In the genomic region with DNA sequence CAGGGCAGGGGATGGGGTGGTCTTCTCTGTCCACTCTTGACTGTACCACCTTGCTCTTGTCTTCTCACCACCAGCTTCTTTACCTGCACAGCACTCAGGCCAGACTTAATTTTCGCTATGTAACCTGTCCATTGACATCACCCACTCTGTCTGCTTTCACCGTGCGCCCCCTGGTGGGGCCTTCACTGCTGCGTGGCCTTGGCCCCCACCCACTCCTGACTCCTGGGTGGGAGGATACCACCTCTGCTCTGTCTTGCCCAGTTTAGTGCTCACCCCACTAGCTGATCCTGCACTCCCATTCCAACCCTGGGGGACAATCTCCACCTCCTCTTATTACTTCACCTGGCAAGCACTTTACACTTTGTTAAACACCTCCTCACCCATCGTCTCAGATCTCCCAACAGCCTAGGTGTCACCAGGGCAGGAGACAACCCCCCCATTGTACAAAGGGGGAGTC, we compare ENCODE assay signal across 8 cellular contexts. TPM values are rescaled to one million over a fixed set of nuclear protein-coding genes. Genes with fewer than 3 reads are reported as not detected.
DNase-seq lines count a peak whose midpoint lies in the region; ATAC-seq and TF ChIP-seq lines count a peak whose summit lies in the region.

No MANE protein-coding gene starts in this region.

- no peak for TF ChIP-seq EP300 in upper lobe of left lung (IDR thresholded peaks at IDR 0.05)

- no peaks in the 10 kb centered on the region for H3K9me2 ChIP-seq in PC-3 (replicated peaks; ENCODE audit: low read length)

- H3K27me3 Mint-ChIP-seq in activated T-cell treated with anti-CD3 and anti-CD28 coated beads, Interleukin-2, amount 50 U/mL, for 4 hours (ENCODE audit: low read depth) = peaks cover 50% of the 10 kb centered on the region

- no peak overlapping the region for H3K9ac ChIP-seq in PC-3 (ENCODE audit: low read length)
- no peak overlapping the region for H3K9ac ChIP-seq in parathyroid adenoma

- H3K4me2 ChIP-seq in PC-3 (ENCODE audit: low read length) (peak overlapping the region; percentile 15; the same call in 1 of the 2 replicates), parathyroid adenoma (ENCODE audit: low read length) (no peak overlapping the region)

- intact Hi-C loops in PC-3 (cut with micrococcal nuclease) = loop anchor here (1.0 to 2.0 kb wide), 2 partner anchors 28 to 190 kb away; no protein-coding TSS in a partner anchor

- peak; percentile 26 for DNase-seq in SIG-M5 treated with dmso at 0.1 percent for 504 hours (lab: John Stamatoyannopoulos, UW; ENCODE audit: unreplicated experiment)
- no peak for DNase-seq in SIG-M5 (lab: John Stamatoyannopoulos, UW)
- peak; percentile 77 for DNase-seq in PC-3
- peak; percentile 80 for DNase-seq in activated T-cell treated with anti-CD3 and anti-CD28 coated beads, Interleukin-2, amount 50 U/mL, for 4 hours
- peak; percentile 53 for DNase-seq in fibroblast of the aortic adventitia (ENCODE audit: low read depth)
- DNase-seq in upper lobe of left lung = peak; percentile 61 to 90

- no peak overlapping the region for H3K27ac ChIP-seq in PC-3 (ENCODE audit: low read length)
- H3K27ac ChIP-seq in parathyroid adenoma = no peak overlapping the region
- H3K27ac ChIP-seq in upper lobe of left lung = peak overlapping the region in 1 of 4 donors; percentile 32

- no peaks in the 10 kb centered on the region for H3K9me3 ChIP-seq in PC-3 (ENCODE audit: low read length)
- H3K9me3 ChIP-seq in parathyroid adenoma (ENCODE audit: control insufficient read depth, low read length) = no peaks in the 10 kb centered on the region
- H3K9me3 ChIP-seq in upper lobe of left lung = no peaks in the 10 kb centered on the region

- POLR2A ChIA-PET in PC-3 (lab: Charles Lee; ENCODE audit: unreplicated experiment) = interaction anchor here (0.5 kb wide), 1 partner anchor 170 kb away, joined by 3 read pairs; no protein-coding TSS in a partner anchor

- no peak overlapping the region for H2AFZ ChIP-seq in PC-3 (ENCODE audit: low read length)
- no peak overlapping the region for H2AFZ ChIP-seq in parathyroid adenoma

- CTCF ChIA-PET in PC-3 (lab: Charles Lee) = interaction anchor here (0.6 to 0.8 kb wide), 5 partner anchors 14 to 189 kb away, joined by 3 to 7 read pairs (median 3); no protein-coding TSS in a partner anchor

- peak; percentile 97 for TF ChIP-seq CTCF in PC-3 (conservative IDR thresholded peaks at IDR 0.05; ENCODE audit: low read depth, low read length)
- TF ChIP-seq CTCF in fibroblast of the aortic adventitia (IDR thresholded peaks at IDR 0.05; ENCODE audit: insufficient read depth, low read length) = peak; percentile 90
- peak; percentile 88 for TF ChIP-seq CTCF in parathyroid adenoma (IDR thresholded peaks at IDR 0.05)
- TF ChIP-seq CTCF in upper lobe of left lung (IDR thresholded peaks at IDR 0.05) = peak; percentile 75 to 90 (median 87)

- H4K20me1 ChIP-seq in PC-3 (ENCODE audit: low read length) = no peaks in the 10 kb centered on the region

- H3K4me3 ChIP-seq in PC-3 (ENCODE audit: low read length) = no peak overlapping the region
- no peak overlapping the region for H3K4me3 ChIP-seq in fibroblast of the aortic adventitia (ENCODE audit: low read depth, low read length)
- no peak overlapping the region for H3K4me3 ChIP-seq in parathyroid adenoma (ENCODE audit: low read depth, low read length)
- no peak overlapping the region for H3K4me3 ChIP-seq in upper lobe of left lung

- no peak for TF ChIP-seq POLR2A in upper lobe of left lung (IDR thresholded peaks at IDR 0.05)

- no peaks in the 10 kb centered on the region for H3K9me3 Mint-ChIP-seq in activated T-cell treated with anti-CD3 and anti-CD28 coated beads, Interleukin-2, amount 50 U/mL, for 4 hours

- H3K4me3 Mint-ChIP-seq in activated T-cell treated with anti-CD3 and anti-CD28 coated beads, Interleukin-2, amount 50 U/mL, for 4 hours = no peak overlapping the region

- no TSS peak for BruUV-seq in PC-3 (replicated peaks; lab: Mats Ljungman, UMichigan)

- H3K79me2 ChIP-seq in PC-3 (ENCODE audit: low read length) (no peaks in the 10 kb centered on the region), parathyroid adenoma (no peaks in the 10 kb centered on the region)

- WGBS in upper lobe of left lung, 2 donors = 18% methylated on average over 5 of the region's 5 CpGs

- no peaks in the 10 kb centered on the region for H3K27me3 ChIP-seq in PC-3 (ENCODE audit: low read length)
- H3K27me3 ChIP-seq in parathyroid adenoma (ENCODE audit: control insufficient read depth, insufficient read depth, low read length) = no peaks in the 10 kb centered on the region
- H3K27me3 ChIP-seq in upper lobe of left lung = peaks cover 0 to 11% (median 4%) of the 10 kb centered on the region in 4 donors

- H3K36me3 Mint-ChIP-seq in activated T-cell treated with anti-CD3 and anti-CD28 coated beads, Interleukin-2, amount 50 U/mL, for 4 hours (ENCODE audit: insufficient read depth) = no peaks in the 10 kb centered on the region

- H3K36me3 ChIP-seq in PC-3 (ENCODE audit: low read depth, low read length) (no peaks in the 10 kb centered on the region), parathyroid adenoma (ENCODE audit: control insufficient read depth, insufficient read depth, low read length) (no peaks in the 10 kb centered on the region), upper lobe of left lung (no peaks in the 10 kb centered on the region)

- H3K4me1 Mint-ChIP-seq in activated T-cell treated with anti-CD3 and anti-CD28 coated beads, Interleukin-2, amount 50 U/mL, for 4 hours (ENCODE audit: low read depth) = peaks cover 12% of the 10 kb centered on the region

- H3K4me1 ChIP-seq in PC-3 (ENCODE audit: insufficient read depth, low read length) (peaks cover 4% of the 10 kb centered on the region; the same call in 1 of the 2 replicates), parathyroid adenoma (peaks cover 3% of the 10 kb centered on the region), upper lobe of left lung (peaks cover 34 to 37% (median 37%) of the 10 kb centered on the region in 4 donors)

- ATAC-seq in PC-3 (peak; percentile 72), upper lobe of left lung (ENCODE audit: low FRiP score in 2 of 2) (peak; percentile 27 to 75), HG03175 (IDR thresholded peaks at IDR 0.05; ENCODE audit: unreplicated experiment) (no peak)
- peak; percentile 68 to 74 for ATAC-seq in activated T-cell treated with anti-CD3 and anti-CD28 coated beads, Interleukin-2, amount 50 U/mL, for 4 hours

- no peaks in the 10 kb centered on the region for H3F3A ChIP-seq in PC-3 (ENCODE audit: low read length, unreplicated experiment)

RNA-seq across cellular contexts. Expression of gene PTH1R, which starts 17.7 kb away (rescaled TPM):
- total RNA-seq in PC-3 (2014; rRNA removed) (not detected in 2 replicates), fibroblast of the aortic adventitia (ENCODE audit: low replicate concordance) (0.16 TPM in 1 of 2 replicates, not detected in the other), upper lobe of left lung (10 to 100 TPM in 4 of 6 donors, 1 to 10 TPM in 2; 2.6 to 48.2 (median 16.2) TPM)
- total RNA-seq in activated T-cell treated with anti-CD3 and anti-CD28 coated beads, Interleukin-2, amount 50 U/mL, for 4 hours = not detected

RNA-seq across cellular contexts. Expression of gene MYL3, which starts 32.0 kb away (rescaled TPM):
- total RNA-seq in PC-3 (2014; rRNA removed) (not detected in 2 replicates), fibroblast of the aortic adventitia (ENCODE audit: low replicate concordance) (not detected in 2 replicates), upper lobe of left lung (1 to 10 TPM; 1.2 to 6.3 (median 2.6) TPM)
- total RNA-seq in activated T-cell treated with anti-CD3 and anti-CD28 coated beads, Interleukin-2, amount 50 U/mL, for 4 hours = not detected
